ENCODE assay signal across 23 cellular contexts in genomic region chr14:52443506-52443905, GRCh38.
A peak's percentile ranks its signal among the peaks of the same experiment; 100 is the strongest.
DNase-seq lines count a peak whose midpoint lies in the region; ATAC-seq and TF ChIP-seq lines count a peak whose summit lies in the region.
"Had no signal": no experiment of that assay in that cellular context is flagged by ENCODE, and none has a peak within 500 bp of the region (broad histone marks: within the 10 kb centered on the region; RNA-seq: fewer than 3 reads in every experiment).

No MANE protein-coding gene starts in this region.

- no peak overlapping the region for H2AFZ ChIP-seq in GM23248
- H2AFZ ChIP-seq in osteoblast (ENCODE audit: low read length), result no peak overlapping the region

- H3K9ac ChIP-seq in GM23248, result no peak overlapping the region
- H3K9ac ChIP-seq: KMS-11 had no signal

- H3K4me2 ChIP-seq in GM23248 (ENCODE audit: unreplicated experiment) (no peak overlapping the region), osteoblast (ENCODE audit: insufficient read depth, low read length) (no peak overlapping the region)
- H3K4me2 ChIP-seq: KMS-11 had no signal

- no peaks in the 10 kb centered on the region for H3K9me3 ChIP-seq in GM23248 (ENCODE audit: low read depth)
- H3K9me3 ChIP-seq in osteoblast (ENCODE audit: low read depth, low read length), result no peaks in the 10 kb centered on the region
- H3K9me3 ChIP-seq: Peyer's patch had no signal

- H3K9me2 ChIP-seq in GM23248 (ENCODE audit: insufficient read depth), result no peaks in the 10 kb centered on the region

- H4K20me1 ChIP-seq in GM23248 (ENCODE audit: insufficient read depth) (no peaks in the 10 kb centered on the region), osteoblast (ENCODE audit: insufficient read depth, low read length) (no peaks in the 10 kb centered on the region)

- no peak for ATAC-seq in GM18520 (IDR thresholded peaks at IDR 0.05; ENCODE audit: unreplicated experiment)
- ATAC-seq: GM12878, SK-N-SH treated with all-trans-retinoic acid at 6 μM for 48 hours had no signal

- DNase-seq in GM23248 (peak; percentile 62), cardiac fibroblast (ENCODE audit: low read depth in 2 of 2) (peak; percentile 4 to 59), osteoblast (ENCODE audit: insufficient read length, low spot score, missing footprints) (peak; percentile 78), DMS79 treated with DMSO at 0.1 percent for 48 hours (lab: John Stamatoyannopoulos, UW) (no peak), GDM1 (lab: John Stamatoyannopoulos, UW) (no peak)
- no peak for DNase-seq in stimulated activated CD8-positive, alpha-beta memory T cell treated with anti-CD3 and anti-CD28 coated beads, Interleukin-4, amount 100 ng/mL, for 48 hours
- DNase-seq: ACHN; Calu3; CD8-positive, alpha-beta memory T cell; DMS153; EL; GOT3; HCEC 1CT; NCI-H1694 treated with DMSO at 0.1 percent for 48 hours; NCI-H2081 treated with DMSO at 0.1 percent for 48 hours; NCI-H2171 treated with DMSO at 0.1 percent for 48 hours; NCI-H526; Peyer's patch had no signal

- in situ Hi-C loops in GM23248 (cut with MboI), result no loop called here

- TF ChIP-seq CTCF in cardiac fibroblast (IDR thresholded peaks at IDR 0.05; ENCODE audit: low read depth, low read length) (no peak), osteoblast (IDR thresholded peaks at IDR 0.05; ENCODE audit: extremely low read depth, low read depth, low read length) (no peak)

- H3K79me2 ChIP-seq in GM23248 (ENCODE audit: insufficient read depth), result no peaks in the 10 kb centered on the region
- H3K79me2 ChIP-seq in osteoblast (ENCODE audit: insufficient read depth, low read length), result no peaks in the 10 kb centered on the region

- H3K4me3 ChIP-seq in GM23248 (no peak overlapping the region), cardiac fibroblast (replicated peaks in 1 of 2; ENCODE audit: low read depth in 2 of 2, low read length in 2 of 2) (no peak overlapping the region), osteoblast (ENCODE audit: insufficient read depth, low read length) (no peak overlapping the region)
- H3K4me3 ChIP-seq: GM12878, Peyer's patch had no signal

- 0 out of 2 replicates have a peak, but pooled peaks cover 5% of the 10 kb centered on the region for H3F3A ChIP-seq in GM23248 (ENCODE audit: insufficient read depth)

- no peaks in the 10 kb centered on the region for H3K36me3 ChIP-seq in GM23248 (ENCODE audit: low read depth)
- no peaks in the 10 kb centered on the region for H3K36me3 ChIP-seq in osteoblast (ENCODE audit: insufficient read depth, low read length)

- H3K27ac ChIP-seq in GM23248, result no peak overlapping the region
- no peak overlapping the region for H3K27ac ChIP-seq in osteoblast (ENCODE audit: low read depth, low read length)
- H3K27ac ChIP-seq: C4-2B, KMS-11, Peyer's patch had no signal

- H3K27me3 ChIP-seq in GM23248 (replicated peaks; ENCODE audit: insufficient read depth) (no peaks in the 10 kb centered on the region), osteoblast (ENCODE audit: insufficient read depth, low read length) (no peaks in the 10 kb centered on the region)
- H3K27me3 ChIP-seq: Peyer's patch had no signal

- H3K4me1 ChIP-seq in GM23248 (ENCODE audit: insufficient read depth), result peaks cover 6% of the 10 kb centered on the region; the same call in 1 of the 2 replicates
- H3K4me1 ChIP-seq in osteoblast (ENCODE audit: insufficient read depth, low read length), result peaks cover 7% of the 10 kb centered on the region
- H3K4me1 ChIP-seq: Peyer's patch had no signal

Comparison
In these comparisons a context has a peak if more than half of its experiments do, and no peak if none do; other contexts are left out.
1. DNase-seq: peak in GM23248 (single experiment), cardiac fibroblast (2 of 2) and osteoblast (single experiment); none in DMS79 treated with DMSO at 0.1 percent for 48 hours (single experiment), stimulated activated CD8-positive, alpha-beta memory T cell treated with anti-CD3 and anti-CD28 coated beads, Interleukin-4, amount 100 ng/mL, for 48 hours (single experiment) and GDM1 (single experiment).